ENCODE assay signal across 8 cellular contexts in the genomic region with DNA sequence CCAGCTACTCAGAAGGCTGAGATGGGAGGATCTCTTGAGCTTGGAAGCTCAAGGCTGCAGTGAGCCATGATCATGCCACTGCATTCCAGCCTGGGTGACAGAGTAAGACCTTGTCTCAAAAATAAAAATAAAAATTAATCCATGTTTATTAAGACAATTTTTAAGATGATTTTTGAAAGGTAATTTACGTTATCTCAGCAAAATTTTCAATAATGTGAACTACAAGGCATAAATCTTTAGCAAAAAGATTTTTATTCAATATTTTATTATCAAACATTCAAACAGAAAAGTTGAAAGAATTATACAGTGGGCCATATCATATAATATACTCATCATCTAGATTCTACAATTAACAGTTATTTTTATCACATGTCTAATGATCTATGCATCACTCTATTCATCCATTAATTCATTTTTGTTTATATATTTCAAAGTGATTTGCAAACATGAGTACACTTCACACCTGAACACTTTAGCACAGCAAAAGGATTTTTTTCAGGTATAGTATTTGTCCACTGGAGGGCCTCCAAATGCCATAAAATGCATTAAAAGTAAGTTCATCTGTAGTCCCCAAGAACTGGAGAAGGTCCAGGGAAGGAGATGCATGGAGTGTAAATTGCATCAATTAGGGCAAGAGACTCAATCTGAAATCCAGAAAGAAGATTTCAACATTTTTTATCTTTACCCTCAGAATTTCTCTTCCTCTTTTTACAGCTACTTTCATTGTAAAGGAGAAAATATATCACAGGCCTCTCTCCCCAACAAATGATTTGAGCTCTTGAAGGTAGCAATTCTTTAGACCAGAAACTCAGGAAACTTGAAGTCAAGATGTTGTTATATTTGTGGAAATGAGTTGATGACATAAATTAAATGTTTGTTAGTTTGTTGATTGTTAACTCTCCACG. TPM values are rescaled to one million over a fixed set of nuclear protein-coding genes. Genes with fewer than 3 reads are reported as not detected.
DNase-seq lines count a peak whose midpoint lies in the region; ATAC-seq and TF ChIP-seq lines count a peak whose summit lies in the region.

No MANE protein-coding gene starts in this region.

- WGBS in body of pancreas, 2 donors: 52 to 60% methylated on average over 2 of the region's 2 CpGs

- DNase-seq in SIG-M5 treated with dmso at 0.1 percent for 504 hours (lab: John Stamatoyannopoulos, UW; ENCODE audit: unreplicated experiment) (peak; percentile 90), SIG-M5 (lab: John Stamatoyannopoulos, UW) (no peak), NCI-H69 (lab: John Stamatoyannopoulos, UW) (peak; percentile 82), body of pancreas (peak; percentile 24 to 63 (median 34)), left kidney (ENCODE audit: low read depth, low spot score) (peak; percentile 73), GM03348 (ENCODE audit: low spot score) (no peak)
- no peak for DNase-seq in stimulated activated naive CD4-positive, alpha-beta T cell treated with Interleukin-2 at 50 U/mL for 16 hours (lab: John Stamatoyannopoulos, UW)

- peak; percentile 74 for ATAC-seq in HG03108 (IDR thresholded peaks at IDR 0.05; ENCODE audit: unreplicated experiment)
- ATAC-seq in body of pancreas: peak; percentile 77

- no peaks in the 10 kb centered on the region for H3K9me3 ChIP-seq in body of pancreas

- no peak for TF ChIP-seq POLR2A in body of pancreas (IDR thresholded peaks at IDR 0.05)

- intact Hi-C loops in body of pancreas (cut with DNase I): no loop called here

- no peak overlapping the region for H3K27ac ChIP-seq in body of pancreas

- H3K27me3 ChIP-seq in body of pancreas: no peaks in the 10 kb centered on the region

- H3K4me1 ChIP-seq in body of pancreas: peaks cover 16% of the 10 kb centered on the region

- no peaks in the 10 kb centered on the region for H3K36me3 ChIP-seq in body of pancreas (replicated peaks in 1 of 2; ENCODE audit: insufficient read depth in 1 of 2, low read depth in 2 of 2)

- no peak overlapping the region for H3K4me3 ChIP-seq in body of pancreas

- peak; percentile 36 to 86 (median 73) for TF ChIP-seq CTCF in body of pancreas (IDR thresholded peaks at IDR 0.05)

RNA-seq across cellular contexts. Expression of a gene that starts 38.6 kb away (rescaled TPM):
- total RNA-seq in body of pancreas: 10 to 100 TPM; 15.8 to 16.2 TPM

Comparison
In these comparisons a context has a peak if more than half of its experiments do, and no peak if none do; other contexts are left out.
1. DNase-seq: peak in SIG-M5 treated with dmso at 0.1 percent for 504 hours (single experiment), NCI-H69 (single experiment), body of pancreas (4 of 4) and left kidney (single experiment); none in SIG-M5 (single experiment), GM03348 (single experiment) and stimulated activated naive CD4-positive, alpha-beta T cell treated with Interleukin-2 at 50 U/mL for 16 hours (single experiment).